ENCODE assay signal across 17 cellular contexts in genomic region chr13:110276553-110276950, GRCh38. TPM values are rescaled to one million over a fixed set of nuclear protein-coding genes. Genes with fewer than 3 reads are reported as not detected.
DNase-seq lines count a peak whose midpoint lies in the region; ATAC-seq and TF ChIP-seq lines count a peak whose summit lies in the region.
"Had no signal": no experiment of that assay in that cellular context is flagged by ENCODE, and none has a peak within 500 bp of the region (broad histone marks: within the 10 kb centered on the region; RNA-seq: fewer than 3 reads in every experiment).

No MANE protein-coding gene starts in this region.

- H3K4me1 ChIP-seq in ascending aorta, result peaks cover 0 to 52% of the 10 kb centered on the region in 2 donors
- peaks cover 54 to 99% (median 85%) of the 10 kb centered on the region in 4 donors for H3K4me1 ChIP-seq in esophagus muscularis mucosa
- peaks cover 13 to 23% of the 10 kb centered on the region in 2 donors for H3K4me1 ChIP-seq in gastrocnemius medialis
- peaks cover 3 to 33% (median 9%) of the 10 kb centered on the region in 4 donors for H3K4me1 ChIP-seq in transverse colon
- no peaks in the 10 kb centered on the region for H3K4me1 ChIP-seq in effector memory CD4-positive, alpha-beta T cell (ENCODE audit: control insufficient read depth, insufficient read depth, low read length, poor library complexity, severe bottlenecking)

- H3K27ac ChIP-seq in ascending aorta (peak overlapping the region; percentile 27 to 34), esophagus muscularis mucosa (replicated peaks in 1 of 4) (peak overlapping the region; percentile 34 to 59 (median 44)), gastrocnemius medialis (peak overlapping the region in 3 of 4 donors; percentile 19 to 48 (median 20)), transverse colon (peak overlapping the region in 3 of 4 donors; percentile 33 to 43 (median 42))
- no peak overlapping the region for H3K27ac ChIP-seq in effector memory CD4-positive, alpha-beta T cell (ENCODE audit: insufficient read depth, low read length, poor library complexity, severe bottlenecking)
- H3K27ac ChIP-seq: C4-2B had no signal

- H3K4me3 ChIP-seq in ascending aorta (no peak overlapping the region), esophagus muscularis mucosa (no peak overlapping the region), gastrocnemius medialis (no peak overlapping the region), transverse colon (no peak overlapping the region)
- H3K4me3 ChIP-seq in effector memory CD4-positive, alpha-beta T cell (ENCODE audit: insufficient read depth, low read depth, low read length, poor library complexity, severe bottlenecking), result no peak overlapping the region

- H3K27me3 ChIP-seq in ascending aorta, result no peaks in the 10 kb centered on the region
- no peaks in the 10 kb centered on the region for H3K27me3 ChIP-seq in esophagus muscularis mucosa
- H3K27me3 ChIP-seq in gastrocnemius medialis, result no peaks in the 10 kb centered on the region
- no peaks in the 10 kb centered on the region for H3K27me3 ChIP-seq in transverse colon
- H3K27me3 ChIP-seq in effector memory CD4-positive, alpha-beta T cell (replicated peaks; ENCODE audit: control insufficient read depth, insufficient read depth, low read length, poor library complexity, severe bottlenecking), result no peaks in the 10 kb centered on the region

- in situ Hi-C loops in gastrocnemius medialis (cut with MboI; ENCODE audit: low sequenced_read_pairs in 4 of 4), result no loop called here
- in situ Hi-C loops in transverse colon (cut with MboI; ENCODE audit: low pct_ligation_motif_present in 1 of 4, low pct_unique_long_range_greater_than_20kb in 1 of 4, low sequenced_read_pairs in 3 of 4), result no loop called here

- TF ChIP-seq EP300 in esophagus muscularis mucosa (IDR thresholded peaks at IDR 0.05) (no peak), transverse colon (IDR thresholded peaks at IDR 0.05; ENCODE audit: low read depth) (no peak)

- intact Hi-C loops in ascending aorta (cut with DNase I), result no loop called here
- intact Hi-C loops in esophagus muscularis mucosa (cut with DNase I), result no loop called here
- intact Hi-C loops in gastrocnemius medialis (cut with DNase I; ENCODE audit: low total_unique reads), result no loop called here
- intact Hi-C loops in transverse colon (cut with DNase I; ENCODE audit: low total_unique reads), result no loop called here

- TF ChIP-seq CTCF in ascending aorta (IDR thresholded peaks at IDR 0.05), result no peak
- TF ChIP-seq CTCF in esophagus muscularis mucosa (IDR thresholded peaks at IDR 0.05), result no peak
- no peak for TF ChIP-seq CTCF in gastrocnemius medialis (IDR thresholded peaks at IDR 0.05 in 4 of 5, conservative IDR thresholded peaks at IDR 0.05 in 1 of 5)
- no peak for TF ChIP-seq CTCF in transverse colon (IDR thresholded peaks at IDR 0.05)

- H3K36me3 ChIP-seq in ascending aorta (peaks cover 8 to 12% of the 10 kb centered on the region in 2 donors), esophagus muscularis mucosa (peaks cover 0 to 10% (median 2%) of the 10 kb centered on the region in 4 donors), gastrocnemius medialis (no peaks in the 10 kb centered on the region), transverse colon (no peaks in the 10 kb centered on the region)
- H3K36me3 ChIP-seq in effector memory CD4-positive, alpha-beta T cell (ENCODE audit: control insufficient read depth, insufficient read depth, low read length), result no peaks in the 10 kb centered on the region

- WGBS in esophagus muscularis mucosa, result 65% methylated on average over 5 of the region's 5 CpGs
- WGBS in transverse colon (ENCODE audit: low coverage in 1 of 2), 2 donors, result 74 to 79% methylated on average over 5 of the region's 5 CpGs

- TF ChIP-seq POLR2A in esophagus muscularis mucosa (IDR thresholded peaks at IDR 0.05; ENCODE audit: low read depth) (no peak), gastrocnemius medialis (IDR thresholded peaks at IDR 0.05) (no peak), transverse colon (IDR thresholded peaks at IDR 0.05) (no peak)

- no peak for DNase-seq in ascending aorta (ENCODE audit: low spot score in 2 of 2)
- DNase-seq in esophagus muscularis mucosa (ENCODE audit: extremely low spot score), result peak; percentile 78
- DNase-seq in gastrocnemius medialis, result no peak
- no peak for DNase-seq in transverse colon
- no peak for DNase-seq in NCI-H1417 treated with DMSO at 0.1 percent for 48 hours (lab: John Stamatoyannopoulos, UW)
- no peak for DNase-seq in OCI-M1 (lab: John Stamatoyannopoulos, UW)
- no peak for DNase-seq in effector memory CD4-positive, alpha-beta T cell
- DNase-seq: DMS79 treated with DMSO at 0.1 percent for 48 hours, GOT3, Karpas-422, NCI-H1436 treated with DMSO at 0.1 percent for 48 hours, NCI-H2081, NCI-H2171 treated with DMSO at 0.1 percent for 48 hours, NCI-H446, NCI-H69, SHP77 had no signal

- no peak for ATAC-seq in gastrocnemius medialis

- H3K9me3 ChIP-seq in ascending aorta (no peaks in the 10 kb centered on the region), esophagus muscularis mucosa (no peaks in the 10 kb centered on the region), gastrocnemius medialis (no peaks in the 10 kb centered on the region), transverse colon (no peaks in the 10 kb centered on the region)
- no peaks in the 10 kb centered on the region for H3K9me3 ChIP-seq in effector memory CD4-positive, alpha-beta T cell (ENCODE audit: control insufficient read depth, low read length)

RNA-seq across cellular contexts. Expression of gene COL4A1, which starts 30.4 kb away (rescaled TPM):
- total RNA-seq in ascending aorta (756 TPM), esophagus muscularis mucosa (100 to 1,000 TPM; 328 to 578 (median 405) TPM), gastrocnemius medialis (100 to 1,000 TPM in 3 of 4 donors, 10 to 100 TPM in 1; 60.5 to 127 (median 120) TPM), transverse colon (100 to 1,000 TPM in 2 of 4 donors, 10 to 100 TPM in 2; 46.4 to 180 (median 99.2) TPM)

RNA-seq across cellular contexts. Expression of gene COL4A2, which starts 30.5 kb away (rescaled TPM):
- total RNA-seq in ascending aorta (1,227 TPM), esophagus muscularis mucosa (100 to 1,000 TPM; 419 to 931 (median 555) TPM), gastrocnemius medialis (10 to 100 TPM; 51.2 to 85.8 (median 70.5) TPM), transverse colon (100 to 1,000 TPM in 2 of 4 donors, 10 to 100 TPM in 2; 75.1 to 322 (median 115) TPM)
